8 cellular contexts compared by ENCODE assay signal in genomic region chr10:102115775-102116174, GRCh38. TPM values are rescaled to one million over a fixed set of nuclear protein-coding genes. Genes with fewer than 3 reads are reported as not detected.
A peak's percentile ranks its signal among the peaks of the same experiment; 100 is the strongest.
DNase-seq lines count a peak whose midpoint lies in the region; ATAC-seq and TF ChIP-seq lines count a peak whose summit lies in the region.

No MANE protein-coding gene starts in this region.

- intact Hi-C loops in left cardiac atrium (cut with DNase I) (loop anchor here in 1 of 2 donors (5.0 kb wide), 1 partner anchor 43 kb away; no protein-coding TSS in a partner anchor), adrenal gland (cut with DNase I) (no loop called here)

- H3K4me3 ChIP-seq in right atrium auricular region (peak overlapping the region in 1 of 2 donors; percentile 77), adrenal gland (peak overlapping the region in 1 of 4 donors; percentile 79), mesodermal cell (ENCODE audit: extremely low read depth, insufficient read depth, low read length, poor library complexity, severe bottlenecking) (peak overlapping the region; percentile 78)

- peaks cover 0 to 74% of the 10 kb centered on the region in 2 donors for H3K4me1 ChIP-seq in right atrium auricular region
- peaks cover 54 to 65% of the 10 kb centered on the region in 2 donors for H3K4me1 ChIP-seq in adrenal gland (replicated peaks in 1 of 2)
- H3K4me1 ChIP-seq in mesodermal cell (ENCODE audit: control insufficient read depth, insufficient read depth, low read length, poor library complexity, severe bottlenecking): peaks cover 49% of the 10 kb centered on the region

- H3K27ac ChIP-seq in right atrium auricular region: peak overlapping the region; percentile 97 to 99
- H3K27ac ChIP-seq in adrenal gland: peak overlapping the region in 4 of 5 donors; percentile 74 to 99 (median 86)
- H3K27ac ChIP-seq in mesodermal cell (ENCODE audit: low read depth, low read length, severe bottlenecking): peak overlapping the region; percentile 82

- H3K9me3 ChIP-seq in right atrium auricular region: no peaks in the 10 kb centered on the region
- H3K9me3 ChIP-seq in adrenal gland (replicated peaks in 1 of 3): no peaks in the 10 kb centered on the region
- no peaks in the 10 kb centered on the region for H3K9me3 ChIP-seq in mesodermal cell (ENCODE audit: control insufficient read depth, low read length)

- TF ChIP-seq POLR2A in adrenal gland (IDR thresholded peaks at IDR 0.05): no peak

- H3K36me3 ChIP-seq in right atrium auricular region: peaks cover 8% of the 10 kb centered on the region
- peaks cover 0 to 11% of the 10 kb centered on the region in 2 donors for H3K36me3 ChIP-seq in adrenal gland (replicated peaks in 1 of 2)
- H3K36me3 ChIP-seq in mesodermal cell (ENCODE audit: control insufficient read depth, insufficient read depth, low read length): peaks cover 26% of the 10 kb centered on the region

- ATAC-seq in left cardiac atrium: no peak
- no peak for ATAC-seq in GM21619 (IDR thresholded peaks at IDR 0.05; ENCODE audit: unreplicated experiment)

- DNase-seq in right atrium auricular region (ENCODE audit: low spot score) (no peak), left cardiac atrium (no peak), adrenal gland (no peak), NCI-H1694 treated with DMSO at 0.1 percent for 48 hours (lab: John Stamatoyannopoulos, UW) (no peak)
- no peak for DNase-seq in activated CD4-positive, CD25-positive, alpha-beta regulatory T cell (lab: John Stamatoyannopoulos, UW)
- no peak for DNase-seq in activated CD4-positive, CD25-positive, alpha-beta regulatory T cell treated with anti-CD3 and anti-CD28 coated beads, Interleukin-2, amount 50 U/mL, for 72 hours

- TF ChIP-seq CTCF in right atrium auricular region (IDR thresholded peaks at IDR 0.05) (no peak), adrenal gland (IDR thresholded peaks at IDR 0.05) (no peak)

- H3K27me3 ChIP-seq in right atrium auricular region (no peaks in the 10 kb centered on the region), adrenal gland (no peaks in the 10 kb centered on the region)

- WGBS in adrenal gland, 4 donors: 0 to 5% (median 3%) methylated on average over 3 of the region's 3 CpGs
- WGBS in mesodermal cell (ENCODE audit: insufficient coverage in 2 of 2), 2 experiments: 46 to 50% methylated on average over 2 of the region's 3 CpGs

RNA-seq across cellular contexts. Expression of gene LDB1, which starts 4.4 kb away (rescaled TPM):
- 10 to 100 TPM; 32.2 to 59.7 TPM for total RNA-seq in right atrium auricular region
- total RNA-seq in left cardiac atrium: 10 to 100 TPM; 44.3 to 48.6 TPM
- total RNA-seq in adrenal gland: 10 to 100 TPM; 24.1 to 68.0 (median 55.2) TPM
- polyA plus RNA-seq in adrenal gland: 10 to 100 TPM; 24.7 to 76.9 (median 24.8) TPM
- polyA plus RNA-seq in mesodermal cell (2013, experiment 1 of 2): 112 TPM
- polyA plus RNA-seq in mesodermal cell (2013, experiment 2 of 2): 92.3 TPM

RNA-seq across cellular contexts. Expression of gene PPRC1, which starts 17.1 kb away (rescaled TPM):
- total RNA-seq in right atrium auricular region (10 to 100 TPM; 10.9 to 20.6 TPM), left cardiac atrium (10 to 100 TPM; 11.2 to 29.5 TPM), adrenal gland (10 to 100 TPM; 11.1 to 39.9 (median 20.0) TPM)
- 10 to 100 TPM; 24.7 to 35.8 (median 35.2) TPM for polyA plus RNA-seq in adrenal gland
- polyA plus RNA-seq in mesodermal cell (2013, experiment 1 of 2): 24.3 TPM
- polyA plus RNA-seq in mesodermal cell (2013, experiment 2 of 2): 17.7 TPM

RNA-seq across cellular contexts. Expression of gene NOLC1, which starts 36.4 kb away (rescaled TPM):
- total RNA-seq in right atrium auricular region (10 to 100 TPM; 42.2 to 47.8 TPM), left cardiac atrium (10 to 100 TPM; 26.3 to 37.6 TPM), adrenal gland (10 to 100 TPM; 26.2 to 59.4 (median 32.8) TPM)
- 100 to 1,000 TPM in 1 of 3 donors, 10 to 100 TPM in 2; 18.6 to 111 (median 21.6) TPM for polyA plus RNA-seq in adrenal gland
- polyA plus RNA-seq in mesodermal cell (2013, experiment 1 of 2): 70.5 TPM
- 72.1 TPM for polyA plus RNA-seq in mesodermal cell (2013, experiment 2 of 2)

RNA-seq across cellular contexts. Expression of gene HPS6, which starts 50.6 kb away (rescaled TPM):
- 10 to 100 TPM; 11.2 to 15.6 TPM for total RNA-seq in right atrium auricular region
- total RNA-seq in left cardiac atrium: 10 to 100 TPM; 10.1 to 12.1 TPM
- 10 to 100 TPM; 20.1 to 46.0 (median 27.3) TPM for total RNA-seq in adrenal gland
- polyA plus RNA-seq in adrenal gland: 10 to 100 TPM in 1 of 3 donors, 1 to 10 TPM in 2; 4.5 to 13.0 (median 9.5) TPM
- 13.6 TPM for polyA plus RNA-seq in mesodermal cell (2013, experiment 1 of 2)
- polyA plus RNA-seq in mesodermal cell (2013, experiment 2 of 2): 10.6 TPM

RNA-seq across cellular contexts. Expression of gene ARMH3, which starts 59.8 kb away (rescaled TPM):
- total RNA-seq in right atrium auricular region (10 to 100 TPM; 25.4 to 28.5 TPM), left cardiac atrium (10 to 100 TPM; 28.8 to 33.7 TPM), adrenal gland (10 to 100 TPM; 13.9 to 29.7 (median 22.1) TPM)
- polyA plus RNA-seq in adrenal gland: 10 to 100 TPM; 13.9 to 23.1 (median 16.7) TPM
- 11.8 TPM for polyA plus RNA-seq in mesodermal cell (2013, experiment 1 of 2)
- 10.6 TPM for polyA plus RNA-seq in mesodermal cell (2013, experiment 2 of 2)
